In the genomic region with DNA sequence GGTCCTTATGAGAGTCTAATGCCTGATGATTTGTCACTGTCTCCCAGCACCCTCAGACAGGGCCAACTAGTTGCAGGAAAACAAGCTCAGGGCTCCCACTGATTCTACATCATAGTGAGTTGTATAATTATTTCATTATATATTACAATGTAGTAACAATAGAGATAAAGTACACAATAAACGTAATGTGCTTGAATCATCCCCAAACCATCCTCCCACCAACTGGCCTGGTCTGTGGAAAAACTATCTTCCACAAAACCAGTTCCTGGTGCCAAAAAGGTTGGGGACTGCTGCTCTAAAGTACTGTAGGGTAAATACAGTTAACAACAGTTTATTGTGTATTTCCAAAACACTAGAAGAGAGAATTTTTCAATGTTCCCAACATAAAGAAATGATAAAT, we compare ENCODE assay signal across 35 cellular contexts.
DNase-seq lines count a peak whose midpoint lies in the region; ATAC-seq and TF ChIP-seq lines count a peak whose summit lies in the region.
"Had no signal": no experiment of that assay in that cellular context is flagged by ENCODE, and none has a peak within 500 bp of the region (broad histone marks: within the 10 kb centered on the region; RNA-seq: fewer than 3 reads in every experiment).

No MANE protein-coding gene starts in this region.

- TF ChIP-seq CTCF in IMR-90 (conservative IDR thresholded peaks at IDR 0.05; ENCODE audit: low read depth, low read length) (no peak), brain microvascular endothelial cell (IDR thresholded peaks at IDR 0.05; ENCODE audit: low read depth, low read length, missing control alignments) (no peak), foreskin fibroblast (IDR thresholded peaks at IDR 0.05; ENCODE audit: low read depth, low read length) (no peak)

- H2BK5ac ChIP-seq in IMR-90 (ENCODE audit: low read depth, low read length, poor library complexity, severe bottlenecking), result no peak overlapping the region

- no peak overlapping the region for H4K5ac ChIP-seq in IMR-90 (ENCODE audit: low read depth, low read length)

- no peaks in the 10 kb centered on the region for H3K4me1 Mint-ChIP-seq in activated T-cell treated with anti-CD3 and anti-CD28 coated beads, Interleukin-2, amount 50 U/mL, for 24 hours (ENCODE audit: low read depth)
- H3K4me1 Mint-ChIP-seq: activated CD4-positive, alpha-beta T cell treated with anti-CD3 and anti-CD28 coated beads, Interleukin-2, amount 10 ng/mL, durations not matched to agents 7 days and 5 days; endodermal cell; nephron; T-cell had no signal

- no peak overlapping the region for H2BK15ac ChIP-seq in IMR-90 (ENCODE audit: low read depth, low read length)

- peaks cover 4 to 21% of the 10 kb centered on the region in 2 experiments for H3K79me1 ChIP-seq in IMR-90 (ENCODE audit: low read depth in 1 of 2, low read length in 2 of 2)

- CTCF ChIA-PET in IMR-90 (lab: Yijun Ruan, JAX), result no interaction called here

- no peak overlapping the region for H3K4me3 Mint-ChIP-seq in activated T-cell treated with anti-CD3 and anti-CD28 coated beads, Interleukin-2, amount 50 U/mL, for 24 hours
- H3K4me3 Mint-ChIP-seq: activated CD4-positive, alpha-beta T cell treated with anti-CD3 and anti-CD28 coated beads, Interleukin-2, amount 10 ng/mL, durations not matched to agents 7 days and 5 days; activated naive CD8-positive, alpha-beta T cell; dendritic cell treated with granulocyte-macrophage colony-stimulating factor and Interleukin-4, amounts not matched to agents 40 ng/mL and 50 ng/mL, for 4 days; endodermal cell; nephron; stimulated activated naive CD8-positive, alpha-beta T cell treated with anti-CD3 and anti-CD28 coated beads, Interleukin-15, Interleukin-2, amounts not matched to agents 100 ng/mL and 50 ng/mL, for 24 hours; T-cell had no signal

- H3K27ac ChIP-seq in IMR-90 (ENCODE audit: insufficient read depth, low read length) (no peak overlapping the region), brain microvascular endothelial cell (peak overlapping the region; percentile 55), temporal lobe (ENCODE audit: low read depth, low read length) (peak overlapping the region; percentile 90)
- H3K27ac ChIP-seq: ascending aorta; BLaER1 treated with 17β-estradiol and CSF1 and Interleukin-3, amounts not matched to agents 10 nM and 100 nM; gastroesophageal sphincter; pancreas; vagina had no signal

- H3K27me3 ChIP-seq in IMR-90 (ENCODE audit: control insufficient read depth, insufficient read depth, low read length) (no peaks in the 10 kb centered on the region), brain microvascular endothelial cell (replicated peaks) (no peaks in the 10 kb centered on the region)
- H3K27me3 ChIP-seq: ascending aorta; BLaER1 treated with 17β-estradiol and CSF1 and Interleukin-3, amounts not matched to agents 10 nM and 100 nM; gastroesophageal sphincter; pancreas; thyroid gland; vagina had no signal

- H3K9me1 ChIP-seq in IMR-90 (ENCODE audit: insufficient read depth, low read length), result peaks cover 17% of the 10 kb centered on the region

- H4K91ac ChIP-seq in IMR-90 (ENCODE audit: insufficient read depth, low read depth, low read length), result peak overlapping the region; percentile 25; the same call in 1 of the 2 replicates

- H3K56ac ChIP-seq in IMR-90 (ENCODE audit: extremely low read depth, insufficient read depth, low read length), result no peak overlapping the region

- no peak overlapping the region for H4K8ac ChIP-seq in IMR-90 (ENCODE audit: low read depth in 2 of 2, low read length in 2 of 2)

- BruUV-seq in IMR-90 (replicated peaks; lab: Mats Ljungman, UMichigan), result no TSS peak

- TF ChIP-seq RAD21 in IMR-90 (IDR thresholded peaks at IDR 0.05; ENCODE audit: low read length), result no peak

- dilution Hi-C loops in IMR-90 (cut with HindIII; ENCODE audit: low sequenced_read_pairs, unreplicated experiment), result no loop called here

- H3K4me2 ChIP-seq in IMR-90 (ENCODE audit: low read depth, low read length), result no peak overlapping the region
- H3K4me2 ChIP-seq: BLaER1 treated with 17β-estradiol and CSF1 and Interleukin-3, amounts not matched to agents 10 nM and 100 nM; smooth muscle cell had no signal

- H2AK5ac ChIP-seq in IMR-90 (ENCODE audit: low read depth, low read length), result peak overlapping the region; percentile 24; the same call in 1 of the 2 replicates

- intact Hi-C loops in IMR-90 (cut with micrococcal nuclease), result no loop called here

- no peak overlapping the region for H2AFZ ChIP-seq in IMR-90 (replicated peaks; ENCODE audit: low read length, poor library complexity)

- H3K36me3 ChIP-seq in IMR-90 (ENCODE audit: control insufficient read depth, insufficient read depth, low read length) (peaks cover 22% of the 10 kb centered on the region), brain microvascular endothelial cell (replicated peaks) (peaks cover 11% of the 10 kb centered on the region)

- H2BK20ac ChIP-seq in IMR-90 (ENCODE audit: low read depth, low read length), result no peak overlapping the region

- peaks cover 98% of the 10 kb centered on the region for H3K36me3 Mint-ChIP-seq in activated T-cell treated with anti-CD3 and anti-CD28 coated beads, Interleukin-2, amount 50 U/mL, for 24 hours (ENCODE audit: low read depth)

- peak overlapping the region; percentile 29 for H3K4ac ChIP-seq in IMR-90 (ENCODE audit: low read depth, low read length)

- H3K23ac ChIP-seq in IMR-90 (ENCODE audit: low read depth, low read length), result peak overlapping the region; percentile 52; the same call in 1 of the 2 replicates

- H2AK9ac ChIP-seq in IMR-90 (replicated peaks; ENCODE audit: low read depth, low read length, poor library complexity), result no peak overlapping the region

- no peaks in the 10 kb centered on the region for H3K27me3 Mint-ChIP-seq in activated T-cell treated with anti-CD3 and anti-CD28 coated beads, Interleukin-2, amount 50 U/mL, for 24 hours
- H3K27me3 Mint-ChIP-seq: activated CD4-positive, alpha-beta T cell treated with anti-CD3 and anti-CD28 coated beads, Interleukin-2, amount 10 ng/mL, durations not matched to agents 7 days and 5 days; activated naive CD8-positive, alpha-beta T cell; dendritic cell treated with granulocyte-macrophage colony-stimulating factor and Interleukin-4, amounts not matched to agents 40 ng/mL and 50 ng/mL, for 4 days; stimulated activated naive CD8-positive, alpha-beta T cell treated with anti-CD3 and anti-CD28 coated beads, Interleukin-15, Interleukin-2, amounts not matched to agents 100 ng/mL and 50 ng/mL, for 24 hours; T-cell had no signal

- no peak overlapping the region for H3K27ac Mint-ChIP-seq in activated T-cell treated with anti-CD3 and anti-CD28 coated beads, Interleukin-2, amount 50 U/mL, for 24 hours
- H3K27ac Mint-ChIP-seq: activated CD4-positive, alpha-beta T cell treated with anti-CD3 and anti-CD28 coated beads, Interleukin-2, amount 10 ng/mL, durations not matched to agents 7 days and 5 days; activated naive CD8-positive, alpha-beta T cell; dendritic cell treated with granulocyte-macrophage colony-stimulating factor and Interleukin-4, amounts not matched to agents 40 ng/mL and 50 ng/mL, for 4 days; endodermal cell; nephron; stimulated activated naive CD8-positive, alpha-beta T cell treated with anti-CD3 and anti-CD28 coated beads, Interleukin-15, Interleukin-2, amounts not matched to agents 100 ng/mL and 50 ng/mL, for 24 hours; T-cell had no signal

- peaks cover 3% of the 10 kb centered on the region for H4K20me1 ChIP-seq in IMR-90 (ENCODE audit: insufficient read depth, low read length)

- POLR2A ChIA-PET in IMR-90 (lab: Charles Lee; ENCODE audit: unreplicated experiment), result no interaction called here

- peak; percentile 74 for DNase-seq in IMR-90
- DNase-seq in brain microvascular endothelial cell, result peak; percentile 64
- DNase-seq in foreskin fibroblast, result peak; percentile 28 to 60
- no peak for DNase-seq in activated T-cell treated with anti-CD3 and anti-CD28 coated beads, Interleukin-2, amount 50 U/mL, for 24 hours
- no peak for DNase-seq in foreskin melanocyte
- DNase-seq: activated CD4-positive, alpha-beta T cell treated with anti-CD3 and anti-CD28 coated beads, Interleukin-2, amount 10 ng/mL, durations not matched to agents 7 days and 5 days; activated effector memory CD4-positive, alpha-beta T cell treated with anti-CD3 and anti-CD28 coated beads, Interleukin-2, amount 50 U/mL, for 16 hours; central memory CD4-positive, alpha-beta T cell; DMS53; endodermal cell; HCEC 1CT; Kasumi-1; left cardiac atrium; mammary epithelial cell; mucosa of descending colon; MV-4-11; NCI-H1436; NCI-H2107; NCI-H82; pancreas; retina; T-cell; thyroid gland had no signal

- no peak overlapping the region for H3K18ac ChIP-seq in IMR-90 (ENCODE audit: low read depth, low read length)

- no CpG with 5 or more reads among the region's 1 CpG for WGBS in IMR-90 (ENCODE audit: extremely low coverage in 2 of 2, insufficient read length in 1 of 2), 2 experiments

- H3K9me3 ChIP-seq in IMR-90 (ENCODE audit: control insufficient read depth, insufficient read depth, low read length), result no peaks in the 10 kb centered on the region
- H3K9me3 ChIP-seq: ascending aorta, gastroesophageal sphincter, mucosa of descending colon, pancreas, thyroid gland, vagina had no signal

- no peaks in the 10 kb centered on the region for H3K9me3 Mint-ChIP-seq in activated T-cell treated with anti-CD3 and anti-CD28 coated beads, Interleukin-2, amount 50 U/mL, for 24 hours
- H3K9me3 Mint-ChIP-seq: activated CD4-positive, alpha-beta T cell treated with anti-CD3 and anti-CD28 coated beads, Interleukin-2, amount 10 ng/mL, durations not matched to agents 7 days and 5 days; nephron; stimulated activated naive CD8-positive, alpha-beta T cell treated with anti-CD3 and anti-CD28 coated beads, Interleukin-15, Interleukin-2, amounts not matched to agents 100 ng/mL and 50 ng/mL, for 24 hours; T-cell had no signal

- in situ Hi-C loops in IMR-90 (cut with MboI; ENCODE audit: low sequenced_read_pairs), result no loop called here
- in situ Hi-C loops in brain microvascular endothelial cell (cut with HindIII; ENCODE audit: low pct_ligation_motif_present, low sequenced_read_pairs), result no loop called here

- no peak for TF ChIP-seq POLR2A in IMR-90 (IDR thresholded peaks at IDR 0.05; ENCODE audit: low read depth, low read length)

- peaks cover 8% of the 10 kb centered on the region for H3K4me1 ChIP-seq in IMR-90 (ENCODE audit: control insufficient read depth, insufficient read depth, low read length)
- H3K4me1 ChIP-seq: ascending aorta, gastroesophageal sphincter, pancreas, vagina had no signal

- H3K4me3 ChIP-seq in IMR-90 (ENCODE audit: insufficient read depth, low read depth, low read length) (no peak overlapping the region), brain microvascular endothelial cell (ENCODE audit: low read depth, low read length) (no peak overlapping the region), foreskin fibroblast (ENCODE audit: low read depth in 1 of 2, low read length in 2 of 2) (no peak overlapping the region)
- H3K4me3 ChIP-seq: ascending aorta; BLaER1 treated with 17β-estradiol and CSF1 and Interleukin-3, amounts not matched to agents 10 nM and 100 nM; gastroesophageal sphincter; mucosa of descending colon; pancreas; smooth muscle cell; thyroid gland; vagina had no signal

- no peak overlapping the region for H2BK120ac ChIP-seq in IMR-90 (ENCODE audit: low read depth, low read length)

- ATAC-seq in IMR-90 (ENCODE audit: low read depth) (no peak; the same call in 1 of the 2 replicates), GM21447 (IDR thresholded peaks at IDR 0.05; ENCODE audit: unreplicated experiment) (no peak)
- ATAC-seq: gastroesophageal sphincter, HepG2, left cardiac atrium, mucosa of descending colon, pancreas, T-cell had no signal

- H3K14ac ChIP-seq in IMR-90 (replicated peaks; ENCODE audit: low read depth, low read length), result no peak overlapping the region; the same call in 1 of the 2 replicates

- no peak overlapping the region for H3K9ac ChIP-seq in IMR-90 (ENCODE audit: low read depth, low read length)
- H3K9ac ChIP-seq: BLaER1 treated with 17β-estradiol and CSF1 and Interleukin-3, amounts not matched to agents 10 nM and 100 nM had no signal

Comparison
In these comparisons a context has a peak if more than half of its experiments do, and no peak if none do; other contexts are left out.
1. DNase-seq: peak in IMR-90 (single experiment), brain microvascular endothelial cell (single experiment) and foreskin fibroblast (2 of 2); none in activated T-cell treated with anti-CD3 and anti-CD28 coated beads, Interleukin-2, amount 50 U/mL, for 24 hours (single experiment) and foreskin melanocyte (single experiment).